In genomic region chr14:84209021-84209420, GRCh38 we compare ENCODE assay signal across 16 cellular contexts.
DNase-seq lines count a peak whose midpoint lies in the region; ATAC-seq and TF ChIP-seq lines count a peak whose summit lies in the region.
"Had no signal": no experiment of that assay in that cellular context is flagged by ENCODE, and none has a peak within 500 bp of the region (broad histone marks: within the 10 kb centered on the region; RNA-seq: fewer than 3 reads in every experiment).

No MANE protein-coding gene starts in this region.

- H3K27ac ChIP-seq in breast epithelium (no peak overlapping the region), ascending aorta (no peak overlapping the region)
- H3K27ac ChIP-seq: 22Rv1 had no signal

- H3K4me3 Mint-ChIP-seq in MCF 10A (ENCODE audit: unreplicated experiment) (no peak overlapping the region), chondrocyte (ENCODE audit: unreplicated experiment) (peak overlapping the region; percentile 20), mesothelial cell of epicardium (no peak overlapping the region)
- H3K4me3 Mint-ChIP-seq in activated CD4-positive, alpha-beta T cell treated with anti-CD3 and anti-CD28 coated beads for 36 hours = no peak overlapping the region
- H3K4me3 Mint-ChIP-seq: CD14-positive monocyte; CD8-positive, alpha-beta T cell; H9 had no signal

- no peak for ATAC-seq in activated CD4-positive, alpha-beta T cell treated with anti-CD3 and anti-CD28 coated beads for 36 hours
- ATAC-seq in GM21367 (IDR thresholded peaks at IDR 0.05; ENCODE audit: unreplicated experiment) = no peak
- ATAC-seq: CD8-positive, alpha-beta T cell had no signal

- H3K36me3 Mint-ChIP-seq in MCF 10A (ENCODE audit: insufficient read depth, unreplicated experiment) = no peaks in the 10 kb centered on the region
- H3K36me3 Mint-ChIP-seq in chondrocyte (ENCODE audit: low read depth) = no peaks in the 10 kb centered on the region
- H3K36me3 Mint-ChIP-seq in mesothelial cell of epicardium = no peaks in the 10 kb centered on the region
- H3K36me3 Mint-ChIP-seq in activated CD4-positive, alpha-beta T cell treated with anti-CD3 and anti-CD28 coated beads for 36 hours (ENCODE audit: low read depth) = no peaks in the 10 kb centered on the region
- H3K36me3 Mint-ChIP-seq: CD14-positive monocyte; CD8-positive, alpha-beta T cell had no signal

- H3K27ac Mint-ChIP-seq in MCF 10A (ENCODE audit: low read depth, unreplicated experiment) = no peak overlapping the region
- H3K27ac Mint-ChIP-seq in chondrocyte (ENCODE audit: unreplicated experiment) = no peak overlapping the region
- H3K27ac Mint-ChIP-seq in mesothelial cell of epicardium = peak overlapping the region; percentile 13
- no peak overlapping the region for H3K27ac Mint-ChIP-seq in activated CD4-positive, alpha-beta T cell treated with anti-CD3 and anti-CD28 coated beads for 36 hours
- H3K27ac Mint-ChIP-seq: CD14-positive monocyte; CD8-positive, alpha-beta T cell; H9 had no signal

- TF ChIP-seq CTCF in MCF 10A (IDR thresholded peaks at IDR 0.05; ENCODE audit: unreplicated experiment) (no peak), breast epithelium (IDR thresholded peaks at IDR 0.05) (no peak), chondrocyte (IDR thresholded peaks at IDR 0.05) (no peak), mesothelial cell of epicardium (IDR thresholded peaks at IDR 0.05; ENCODE audit: unreplicated experiment) (no peak), ascending aorta (IDR thresholded peaks at IDR 0.05) (no peak)

- POLR2A ChIA-PET in MCF 10A (lab: Yijun Ruan, JAX) = no interaction called here
- POLR2A ChIA-PET in activated CD4-positive, alpha-beta T cell treated with anti-CD3 and anti-CD28 coated beads for 36 hours (lab: Charles Lee) = no interaction called here

- BruUV-seq in MCF 10A (replicated peaks; lab: Mats Ljungman, UMichigan) = no TSS peak

- H3K4me1 Mint-ChIP-seq in MCF 10A (ENCODE audit: insufficient read depth, unreplicated experiment) (peaks cover 6% of the 10 kb centered on the region), chondrocyte (ENCODE audit: low read depth) (peaks cover 11% of the 10 kb centered on the region), mesothelial cell of epicardium (peaks cover 12% of the 10 kb centered on the region)
- H3K4me1 Mint-ChIP-seq in activated CD4-positive, alpha-beta T cell treated with anti-CD3 and anti-CD28 coated beads for 36 hours = no peaks in the 10 kb centered on the region
- H3K4me1 Mint-ChIP-seq: CD14-positive monocyte, H9 had no signal

- no peaks in the 10 kb centered on the region for H3K9me3 Mint-ChIP-seq in MCF 10A (ENCODE audit: unreplicated experiment)
- no peaks in the 10 kb centered on the region for H3K9me3 Mint-ChIP-seq in chondrocyte (ENCODE audit: low read depth)
- H3K9me3 Mint-ChIP-seq in mesothelial cell of epicardium = peaks cover 8% of the 10 kb centered on the region
- H3K9me3 Mint-ChIP-seq in activated CD4-positive, alpha-beta T cell treated with anti-CD3 and anti-CD28 coated beads for 36 hours (ENCODE audit: low read depth) = peaks cover 25% of the 10 kb centered on the region

- CTCF ChIA-PET in MCF 10A (lab: Yijun Ruan, JAX) = interaction anchor here (0.7 kb wide), 1 partner anchor 416 kb away, joined by 3 read pairs; no protein-coding TSS in a partner anchor
- CTCF ChIA-PET in activated CD4-positive, alpha-beta T cell treated with anti-CD3 and anti-CD28 coated beads for 36 hours (lab: Charles Lee) = no interaction called here

- DNase-seq in MCF 10A (ENCODE audit: unreplicated experiment) (peak; percentile 13), breast epithelium (ENCODE audit: low spot score in 2 of 2) (no peak), chondrocyte (ENCODE audit: low spot score) (no peak), mesothelial cell of epicardium (ENCODE audit: low spot score in 2 of 2, unreplicated experiment in 2 of 2) (no peak), glomerular visceral epithelial cell (ENCODE audit: extremely low spot score) (no peak), ascending aorta (ENCODE audit: low spot score in 2 of 2) (no peak)
- DNase-seq in activated CD4-positive, alpha-beta T cell treated with anti-CD3 and anti-CD28 coated beads for 36 hours = no peak
- DNase-seq: Caco-2; CD8-positive, alpha-beta T cell; DND-41; GDM1; GOT3; H9 had no signal

- H3K27me3 Mint-ChIP-seq in MCF 10A (ENCODE audit: insufficient read depth, unreplicated experiment) (no peaks in the 10 kb centered on the region), chondrocyte (ENCODE audit: low read depth) (no peaks in the 10 kb centered on the region), mesothelial cell of epicardium (ENCODE audit: low read depth) (no peaks in the 10 kb centered on the region)
- no peaks in the 10 kb centered on the region for H3K27me3 Mint-ChIP-seq in activated CD4-positive, alpha-beta T cell treated with anti-CD3 and anti-CD28 coated beads for 36 hours

- no peaks in the 10 kb centered on the region for H3K36me3 ChIP-seq in breast epithelium
- H3K36me3 ChIP-seq in ascending aorta = no peaks in the 10 kb centered on the region

- H3K4me1 ChIP-seq in breast epithelium = no peaks in the 10 kb centered on the region
- H3K4me1 ChIP-seq in ascending aorta = no peaks in the 10 kb centered on the region

- no peak for TF ChIP-seq POLR2A in breast epithelium (IDR thresholded peaks at IDR 0.05)

- no peaks in the 10 kb centered on the region for H3K9me3 ChIP-seq in breast epithelium
- H3K9me3 ChIP-seq in ascending aorta = no peaks in the 10 kb centered on the region
- H3K9me3 ChIP-seq: Caco-2 had no signal

- H3K27me3 ChIP-seq in breast epithelium = no peaks in the 10 kb centered on the region
- H3K27me3 ChIP-seq in ascending aorta = no peaks in the 10 kb centered on the region

- intact Hi-C loops in MCF 10A (cut with micrococcal nuclease) (no loop called here), breast epithelium (cut with DNase I; ENCODE audit: low total_unique reads) (no loop called here), ascending aorta (cut with DNase I) (no loop called here)
- intact Hi-C loops in activated CD4-positive, alpha-beta T cell treated with anti-CD3 and anti-CD28 coated beads for 36 hours (cut with DNase I, micrococcal nuclease) = no loop called here

- no peak overlapping the region for H3K4me3 ChIP-seq in breast epithelium
- no peak overlapping the region for H3K4me3 ChIP-seq in ascending aorta
